Comparison of ENCODE assay signal across 1 cellular context in genomic region chr7:69898189-69898588, GRCh38.
TF ChIP-seq lines count a peak whose summit lies in the region.

No MANE protein-coding gene starts in this region.

TF ChIP-seq in GM12878, 131 proteins besides CTCF, POLR2A, EP300 and RAD21 (continued from another document and continues in another):
- TF ChIP-seq ZBTB4 (CRISPR knock-in tag; IDR thresholded peaks at IDR 0.05): no peak
- no peak for TF ChIP-seq SUZ12 (IDR thresholded peaks at IDR 0.05; ENCODE audit: unreplicated experiment)
- peak; percentile 44 for TF ChIP-seq JUNB (IDR thresholded peaks at IDR 0.05)
- no peak for TF ChIP-seq TCF3 (IDR thresholded peaks at IDR 0.05; ENCODE audit: borderline replicate concordance, insufficient read depth, low read depth, low read length)
- TF ChIP-seq CREM (IDR thresholded peaks at IDR 0.05; ENCODE audit: low read depth): peak; percentile 34; the same call in 1 of the 2 replicates
- TF ChIP-seq RCOR1 (conservative IDR thresholded peaks at IDR 0.05; ENCODE audit: low read depth, low read length): no peak
- no peak for TF ChIP-seq POLR2AphosphoS2 (IDR thresholded peaks at IDR 0.05; ENCODE audit: low read depth, low read length)
- no peak for TF ChIP-seq PKNOX1 (IDR thresholded peaks at IDR 0.05)
- TF ChIP-seq ZZZ3 (IDR thresholded peaks at IDR 0.05; ENCODE audit: control insufficient read depth, insufficient read length, low read depth): no peak
- no peak for TF ChIP-seq CHD1 (IDR thresholded peaks at IDR 0.05; ENCODE audit: low read depth, low read length)
- no peak for TF ChIP-seq PAX5 (IDR thresholded peaks at IDR 0.05; ENCODE audit: borderline replicate concordance, low read depth, low read length)
- TF ChIP-seq POU2F2 (IDR thresholded peaks at IDR 0.05; ENCODE audit: borderline replicate concordance, low read depth, low read length): peak; percentile 98
- peak; percentile 29; the same call in 1 of the 2 replicates for TF ChIP-seq SPI1 (IDR thresholded peaks at IDR 0.05; ENCODE audit: borderline replicate concordance, insufficient read depth, low read depth, low read length)
- TF ChIP-seq MEF2B (IDR thresholded peaks at IDR 0.05; ENCODE audit: partially characterized antibody, poor library complexity, severe bottlenecking): no peak
- TF ChIP-seq CBFB (IDR thresholded peaks at IDR 0.05; ENCODE audit: low read depth): 0 out of 2 replicates have a peak, but pooled peaks have one; percentile 58
- peak; percentile 39; the same call in 1 of the 2 replicates for TF ChIP-seq IRF4 (IDR thresholded peaks at IDR 0.05; ENCODE audit: low read depth, low read length)
- TF ChIP-seq KLF5 (IDR thresholded peaks at IDR 0.05; ENCODE audit: partially characterized antibody): no peak
- TF ChIP-seq BACH1 (IDR thresholded peaks at IDR 0.05; ENCODE audit: borderline replicate concordance): no peak
- no peak for TF ChIP-seq CBX3 (IDR thresholded peaks at IDR 0.05; ENCODE audit: borderline replicate concordance, low read depth)
- TF ChIP-seq SRF (IDR thresholded peaks at IDR 0.05; ENCODE audit: low read depth in 2 of 2, low read length in 2 of 2): no peak
- no peak for TF ChIP-seq TARDBP (IDR thresholded peaks at IDR 0.05; ENCODE audit: borderline replicate concordance)
- peak; percentile 43; the same call in 1 of the 2 replicates for TF ChIP-seq MTA2 (IDR thresholded peaks at IDR 0.05; ENCODE audit: low read depth)
- no peak; the same call in 1 of the 2 replicates for TF ChIP-seq SMC3 (IDR thresholded peaks at IDR 0.05; ENCODE audit: borderline replicate concordance, low read length)
- no peak for TF ChIP-seq NFYA (IDR thresholded peaks at IDR 0.05; ENCODE audit: borderline replicate concordance, low read depth, low read length)
- TF ChIP-seq ATF2 (IDR thresholded peaks at IDR 0.05; ENCODE audit: low read length): peak; percentile 59; the same call in 1 of the 2 replicates
- no peak for TF ChIP-seq IRF3 (IDR thresholded peaks at IDR 0.05)
- no peak for TF ChIP-seq BMI1 (IDR thresholded peaks at IDR 0.05; ENCODE audit: borderline replicate concordance)
- no peak for TF ChIP-seq CBX5 (IDR thresholded peaks at IDR 0.05; ENCODE audit: low read depth)
- peak; percentile 46; the same call in 1 of the 2 replicates for TF ChIP-seq EED (IDR thresholded peaks at IDR 0.05; ENCODE audit: low read depth)
- TF ChIP-seq NFXL1 (IDR thresholded peaks at IDR 0.05; ENCODE audit: borderline replicate concordance): no peak
- no peak for TF ChIP-seq ATF3 (IDR thresholded peaks at IDR 0.05; ENCODE audit: borderline replicate concordance, extremely low read depth, low read depth, low read length)
- no peak for TF ChIP-seq KAT2A (conservative IDR thresholded peaks at IDR 0.05; ENCODE audit: control insufficient read depth, low read depth, low read length)
- TF ChIP-seq TCF7 (IDR thresholded peaks at IDR 0.05; ENCODE audit: borderline replicate concordance): peak; percentile 89
- TF ChIP-seq KDM1A (IDR thresholded peaks at IDR 0.05; ENCODE audit: borderline replicate concordance): no peak
- TF ChIP-seq MYB (IDR thresholded peaks at IDR 0.05; ENCODE audit: borderline replicate concordance, low read depth, low read length): no peak
- no peak for TF ChIP-seq NR2F1 (conservative IDR thresholded peaks at IDR 0.05)
- TF ChIP-seq ZNF274 (IDR thresholded peaks at IDR 0.05; ENCODE audit: insufficient read depth, insufficient read length): no peak
- TF ChIP-seq ZNF592 (IDR thresholded peaks at IDR 0.05): no peak
- TF ChIP-seq SKIL (IDR thresholded peaks at IDR 0.05; ENCODE audit: low read depth, poor library complexity, severe bottlenecking): no peak
- peak; percentile 37; the same call in 1 of the 2 replicates for TF ChIP-seq USF2 (IDR thresholded peaks at IDR 0.05; ENCODE audit: borderline replicate concordance, low read depth, low read length)
- no peak for TF ChIP-seq HCFC1 (IDR thresholded peaks at IDR 0.05; ENCODE audit: low read length)
- no peak for TF ChIP-seq CUX1 (IDR thresholded peaks at IDR 0.05; ENCODE audit: insufficient replicate concordance, low read depth, low read length)
- no peak for TF ChIP-seq HDAC6 (IDR thresholded peaks at IDR 0.05; ENCODE audit: unreplicated experiment)
